ENCODE assay signal across 18 cellular contexts in genomic region chr10:86068532-86069337, GRCh38.
A peak's percentile ranks its signal among the peaks of the same experiment; 100 is the strongest.
DNase-seq lines count a peak whose midpoint lies in the region; ATAC-seq, FAIRE-seq and TF ChIP-seq lines count a peak whose summit lies in the region.
"Had no signal": no experiment of that assay in that cellular context is flagged by ENCODE, and none has a peak within 500 bp of the region (broad histone marks: within the 10 kb centered on the region; RNA-seq: fewer than 3 reads in every experiment).

No MANE protein-coding gene starts in this region.

- H3F3A ChIP-seq in Loucy (ENCODE audit: low read depth) = no peaks in the 10 kb centered on the region

- TF ChIP-seq RAD21 in H1 (IDR thresholded peaks at IDR 0.05 in 1 of 2, conservative IDR thresholded peaks at IDR 0.05 in 1 of 2; ENCODE audit: low read depth in 2 of 2, low read length in 2 of 2) = peak; percentile 2 to 5; a peak in 2 of 4 replicates

- no peak for TF ChIP-seq POLR2A in H1 (IDR thresholded peaks at IDR 0.05; ENCODE audit: control extremely low read depth in 1 of 2, low read depth in 2 of 2, low read length in 2 of 2)

- H3K27ac Mint-ChIP-seq in T-helper 17 cell = no peak overlapping the region
- H3K27ac Mint-ChIP-seq: activated CD4-positive, alpha-beta T cell treated with anti-CD3 and anti-CD28 coated beads, Interleukin-2, amount 10 ng/mL, durations not matched to agents 24 days and 14 days had no signal

- WGBS in H1 (ENCODE audit: extremely low coverage in 1 of 2, insufficient coverage in 1 of 2, insufficient read length in 1 of 2, insufficient replicate concordance in 2 of 2, low coverage in 1 of 2, low lambda C conversion rate in 2 of 2, missing lambda C conversion rate in 1 of 2), 2 experiments = 87% methylated on average over 10 of the region's 10 CpGs; no CpG with 5 or more reads in 1 of the 2 experiments

- H3K4me1 ChIP-seq in Loucy (ENCODE audit: insufficient read depth, low read length, poor library complexity, severe bottlenecking) (no peaks in the 10 kb centered on the region), H1 (replicated peaks in 1 of 4; ENCODE audit: control insufficient read depth in 3 of 4, insufficient read depth in 4 of 4, low read length in 3 of 4) (no peaks in the 10 kb centered on the region), osteoblast (ENCODE audit: insufficient read depth, low read length) (no peaks in the 10 kb centered on the region)
- H3K4me1 ChIP-seq: A549; ascending aorta; BLaER1 treated with 17β-estradiol and CSF1 and Interleukin-3, amounts not matched to agents 10 nM and 100 nM had no signal

- no peak for ATAC-seq in T-helper 17 cell
- ATAC-seq: A549 had no signal

- no peak overlapping the region for H2BK120ac ChIP-seq in H1 (replicated peaks; ENCODE audit: low read depth, low read length)

- H3K9me2 ChIP-seq in Loucy (replicated peaks; ENCODE audit: low read depth, low read length) = no peaks in the 10 kb centered on the region

- no peak overlapping the region for H2BK12ac ChIP-seq in H1 (ENCODE audit: low read depth, low read length)

- H4K5ac ChIP-seq in H1 (ENCODE audit: insufficient read length, low read depth, low read length) = no peak overlapping the region

- H4K20me1 ChIP-seq in Loucy (ENCODE audit: insufficient read depth, low read length, poor library complexity, severe bottlenecking) (no peaks in the 10 kb centered on the region), H1 (replicated peaks in 1 of 2; ENCODE audit: control insufficient read depth in 1 of 2, insufficient read depth in 2 of 2, low read length in 2 of 2) (no peaks in the 10 kb centered on the region), osteoblast (ENCODE audit: insufficient read depth, low read length) (no peaks in the 10 kb centered on the region)
- H4K20me1 ChIP-seq: BLaER1 treated with 17β-estradiol and CSF1 and Interleukin-3, amounts not matched to agents 10 nM and 100 nM had no signal

- TF ChIP-seq EP300 in H1 (IDR thresholded peaks at IDR 0.05; ENCODE audit: borderline replicate concordance in 1 of 2, low read depth in 2 of 2, low read length in 2 of 2) = no peak

- H3K27me3 Mint-ChIP-seq in T-helper 17 cell = peaks cover 33% of the 10 kb centered on the region

- no peak for FAIRE-seq in H1 (lab: Jason Lieb, UNC)
- FAIRE-seq in frontal cortex (lab: Jason Lieb, UNC) = no peak
- FAIRE-seq: A549, endometrium had no signal

- CTCF ChIA-PET in H1 (lab: Charles Lee; ENCODE audit: partially characterized antibody) = interaction anchor here (0.6 to 2.3 kb wide), 9 partner anchors 10 to 870 kb away, joined by 3 to 6 read pairs (median 3); no protein-coding TSS in a partner anchor

- TF ChIP-seq CTCF in Loucy (conservative IDR thresholded peaks at IDR 0.05; ENCODE audit: low read length) (peak; percentile 30; the same call in 1 of the 2 replicates), H1 (IDR thresholded peaks at IDR 0.05; ENCODE audit: control extremely low read depth in 1 of 3, insufficient read depth in 1 of 3, low read depth in 1 of 3, low read length in 3 of 3) (no peak), osteoblast (IDR thresholded peaks at IDR 0.05; ENCODE audit: extremely low read depth, low read depth, low read length) (no peak)

- H3K36me3 Mint-ChIP-seq in T-helper 17 cell (ENCODE audit: low read depth) = no peaks in the 10 kb centered on the region

- H3K14ac ChIP-seq in H1 (ENCODE audit: insufficient read length) = no peak overlapping the region

- no peaks in the 10 kb centered on the region for H3K27me3 ChIP-seq in Loucy (ENCODE audit: insufficient read depth, low read length, poor library complexity, severe bottlenecking)
- H3K27me3 ChIP-seq in H1 (replicated peaks in 1 of 4; ENCODE audit: control insufficient read depth in 3 of 4, extremely low read depth in 1 of 4, insufficient read depth in 3 of 4, low read length in 3 of 4) = no peaks in the 10 kb centered on the region
- no peaks in the 10 kb centered on the region for H3K27me3 ChIP-seq in osteoblast (ENCODE audit: insufficient read depth, low read length)
- H3K27me3 ChIP-seq: ascending aorta; BLaER1 treated with 17β-estradiol and CSF1 and Interleukin-3, amounts not matched to agents 10 nM and 100 nM had no signal

- no peak overlapping the region for H3K18ac ChIP-seq in H1 (ENCODE audit: extremely low read depth, low read length)

- no peak overlapping the region for H4K91ac ChIP-seq in H1 (replicated peaks; ENCODE audit: insufficient read length, low read length)

- no peak overlapping the region for H2BK20ac ChIP-seq in H1 (ENCODE audit: low read length)

- H3K4ac ChIP-seq in H1 (replicated peaks; ENCODE audit: insufficient read length, low read depth, low read length) = no peak overlapping the region

- H3K4me1 Mint-ChIP-seq in T-helper 17 cell = no peaks in the 10 kb centered on the region
- H3K4me1 Mint-ChIP-seq: activated CD4-positive, alpha-beta T cell treated with anti-CD3 and anti-CD28 coated beads, Interleukin-2, amount 10 ng/mL, durations not matched to agents 24 days and 14 days had no signal

- no peaks in the 10 kb centered on the region for H3K36me3 ChIP-seq in Loucy (ENCODE audit: insufficient read depth, low read length)
- no peaks in the 10 kb centered on the region for H3K36me3 ChIP-seq in H1 (ENCODE audit: control insufficient read depth in 2 of 4, insufficient read depth in 4 of 4, low read length in 3 of 4)
- H3K36me3 ChIP-seq in osteoblast (ENCODE audit: insufficient read depth, low read length) = no peaks in the 10 kb centered on the region
- H3K36me3 ChIP-seq: ascending aorta; BLaER1 treated with 17β-estradiol and CSF1 and Interleukin-3, amounts not matched to agents 10 nM and 100 nM had no signal

- H3K9ac ChIP-seq in Loucy (ENCODE audit: low read depth, low read length, poor library complexity, severe bottlenecking) = no peak overlapping the region
- no peak overlapping the region for H3K9ac ChIP-seq in H1 (replicated peaks in 1 of 4; ENCODE audit: extremely low read depth in 1 of 4, low read depth in 3 of 4, low read length in 3 of 4)
- H3K9ac ChIP-seq: BLaER1 treated with 17β-estradiol and CSF1 and Interleukin-3, amounts not matched to agents 10 nM and 100 nM had no signal

- H2AFZ ChIP-seq in Loucy (ENCODE audit: low read length) = no peak overlapping the region
- H2AFZ ChIP-seq in H1 (ENCODE audit: low read length) = no peak overlapping the region
- no peak overlapping the region for H2AFZ ChIP-seq in osteoblast (ENCODE audit: low read length)

- H2BK5ac ChIP-seq in H1 (ENCODE audit: low read depth, low read length) = no peak overlapping the region

- H4K8ac ChIP-seq in H1 (ENCODE audit: extremely low read depth, insufficient read depth, low read length) = no peak overlapping the region

- no peak overlapping the region for H3K56ac ChIP-seq in H1 (replicated peaks; ENCODE audit: insufficient read length, low read depth, low read length)

- H3K4me3 Mint-ChIP-seq in T-helper 17 cell = no peak overlapping the region
- H3K4me3 Mint-ChIP-seq: activated CD4-positive, alpha-beta T cell treated with anti-CD3 and anti-CD28 coated beads, Interleukin-2, amount 10 ng/mL, durations not matched to agents 24 days and 14 days had no signal

- H3K4me3 ChIP-seq in Loucy (ENCODE audit: low read length, poor library complexity, severe bottlenecking) (no peak overlapping the region), H1 (ENCODE audit: extremely low read depth in 1 of 4, insufficient read depth in 2 of 4, low read depth in 3 of 4, low read length in 4 of 4) (no peak overlapping the region), osteoblast (ENCODE audit: insufficient read depth, low read length) (no peak overlapping the region)
- H3K4me3 ChIP-seq: A549; ascending aorta; BLaER1 treated with 17β-estradiol and CSF1 and Interleukin-3, amounts not matched to agents 10 nM and 100 nM had no signal

- POLR2A ChIA-PET in H1 (lab: Charles Lee; ENCODE audit: partially characterized antibody) = no interaction called here

- H3K4me2 ChIP-seq in Loucy (ENCODE audit: low read depth, low read length, poor library complexity, severe bottlenecking) (no peak overlapping the region), H1 (ENCODE audit: insufficient read depth in 1 of 2, low read depth in 2 of 2, low read length in 2 of 2) (no peak overlapping the region), osteoblast (ENCODE audit: insufficient read depth, low read length) (no peak overlapping the region)
- H3K4me2 ChIP-seq: A549; BLaER1 treated with 17β-estradiol and CSF1 and Interleukin-3, amounts not matched to agents 10 nM and 100 nM had no signal

- no peaks in the 10 kb centered on the region for H3K79me1 ChIP-seq in H1 (ENCODE audit: low read depth, low read length)

- H3K9me3 ChIP-seq in Loucy (ENCODE audit: insufficient read depth, low read depth, low read length) = no peaks in the 10 kb centered on the region
- H3K9me3 ChIP-seq in H1 (ENCODE audit: insufficient read depth in 2 of 2, low read depth in 1 of 2, low read length in 1 of 2) = no peaks in the 10 kb centered on the region
- no peaks in the 10 kb centered on the region for H3K9me3 ChIP-seq in osteoblast (ENCODE audit: low read depth, low read length)
- H3K9me3 ChIP-seq in T-helper 17 cell (ENCODE audit: control insufficient read depth, low read length, poor library complexity, severe bottlenecking) = no peaks in the 10 kb centered on the region
- H3K9me3 ChIP-seq: A549; ascending aorta; BLaER1 treated with 17β-estradiol and CSF1 and Interleukin-3, amounts not matched to agents 10 nM and 100 nM had no signal

- H3K27ac ChIP-seq in H1 (ENCODE audit: low read depth, low read length) (no peak overlapping the region), osteoblast (ENCODE audit: low read depth, low read length) (no peak overlapping the region)
- H3K27ac ChIP-seq: A549; ascending aorta; BLaER1 treated with 17β-estradiol and CSF1 and Interleukin-3, amounts not matched to agents 10 nM and 100 nM had no signal

- H2AK5ac ChIP-seq in H1 (ENCODE audit: low read depth, low read length) = no peak overlapping the region

- no peak overlapping the region for H3K23ac ChIP-seq in H1 (ENCODE audit: insufficient read length)

- no peak overlapping the region for H2BK15ac ChIP-seq in H1 (ENCODE audit: low read length)

- H3K79me2 ChIP-seq in Loucy (ENCODE audit: insufficient read depth, low read length) (no peaks in the 10 kb centered on the region), H1 (ENCODE audit: control insufficient read depth in 1 of 2, insufficient read depth in 2 of 2, low read length in 2 of 2) (no peaks in the 10 kb centered on the region), osteoblast (ENCODE audit: insufficient read depth, low read length) (no peaks in the 10 kb centered on the region)

- no peaks in the 10 kb centered on the region for H3K23me2 ChIP-seq in H1 (ENCODE audit: low read depth, low read length)

- DNase-seq in NCI-H2227 (lab: John Stamatoyannopoulos, UW; ENCODE audit: unreplicated experiment) (peak; percentile 13), NCI-H2227 treated with DMSO at 0.1 percent for 48 hours (lab: John Stamatoyannopoulos, UW) (no peak), H1 (ENCODE audit: low read depth in 1 of 2, low spot score in 2 of 2) (no peak), osteoblast (ENCODE audit: insufficient read length, low spot score, missing footprints) (peak; percentile 61), T-helper 17 cell (no peak), frontal cortex (ENCODE audit: low spot score in 2 of 2) (no peak), Kasumi-1 (lab: John Stamatoyannopoulos, UW) (no peak)
- DNase-seq: activated CD4-positive, alpha-beta T cell treated with anti-CD3 and anti-CD28 coated beads, Interleukin-2, amount 10 ng/mL, durations not matched to agents 24 days and 14 days; activated naive CD4-positive, alpha-beta T cell treated with anti-CD3 and anti-CD28 coated beads, Interleukin-2, amount 50 U/mL, for 16 hours; NCI-H2029 treated with DMSO at 0.1 percent for 48 hours; stimulated activated naive CD4-positive, alpha-beta T cell; SW 1271; trophoblast cell had no signal

Comparison
In these comparisons a context has a peak if more than half of its experiments do, and no peak if none do; other contexts are left out.
1. DNase-seq: peak in NCI-H2227 (single experiment) and osteoblast (single experiment); none in NCI-H2227 treated with DMSO at 0.1 percent for 48 hours (single experiment), H1 (0 of 2), T-helper 17 cell (0 of 3), frontal cortex (0 of 2) and Kasumi-1 (0 of 2).